ENCODE assay signal across 8 cellular contexts in genomic region chr14:73713804-73714655, GRCh38. TPM values are rescaled to one million over a fixed set of nuclear protein-coding genes. Genes with fewer than 3 reads are reported as not detected.
DNase-seq lines count a peak whose midpoint lies in the region; ATAC-seq and TF ChIP-seq lines count a peak whose summit lies in the region.

A gene with protein sequence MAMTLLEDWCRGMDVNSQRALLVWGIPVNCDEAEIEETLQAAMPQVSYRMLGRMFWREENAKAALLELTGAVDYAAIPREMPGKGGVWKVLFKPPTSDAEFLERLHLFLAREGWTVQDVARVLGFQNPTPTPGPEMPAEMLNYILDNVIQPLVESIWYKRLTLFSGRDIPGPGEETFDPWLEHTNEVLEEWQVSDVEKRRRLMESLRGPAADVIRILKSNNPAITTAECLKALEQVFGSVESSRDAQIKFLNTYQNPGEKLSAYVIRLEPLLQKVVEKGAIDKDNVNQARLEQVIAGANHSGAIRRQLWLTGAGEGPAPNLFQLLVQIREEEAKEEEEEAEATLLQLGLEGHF (minus strand): TSS chr14:73714384. CDS start chr14:73713639, 745 bp downstream.

- H3K4me3 ChIP-seq in urinary bladder (ENCODE audit: low read depth, low read length): peak within 1 kb of the TSS; percentile 79

- H3K27ac ChIP-seq in angular gyrus (ENCODE audit: low read depth, low read length): peak within 1 kb of the TSS; percentile 91
- H3K27ac ChIP-seq in urinary bladder (ENCODE audit: low read depth): peak within 1 kb of the TSS; percentile 89

- peaks cover 7% of the 10 kb centered on the region for H3K36me3 ChIP-seq in urinary bladder (ENCODE audit: insufficient read depth)

- no peak for TF ChIP-seq CTCF in GM13977 (IDR thresholded peaks at IDR 0.05; ENCODE audit: extremely low read depth, insufficient read depth, missing control alignments)

- DNase-seq in GM13977 (ENCODE audit: low spot score): peak; percentile 98
- peak; percentile 84 for DNase-seq in NCI-H1694 treated with DMSO at 0.1 percent for 48 hours (lab: John Stamatoyannopoulos, UW)
- DNase-seq in left ventricle myocardium superior: peak; percentile 93
- DNase-seq in pulmonary artery endothelial cell (ENCODE audit: low read depth, low spot score): no peak

- ATAC-seq in HG02884 (IDR thresholded peaks at IDR 0.05; ENCODE audit: unreplicated experiment) (peak; percentile 65), left ventricle myocardium superior (peak; percentile 89)

- in situ Hi-C loops in GM13977 (cut with MboI; ENCODE audit: low pct_unique_long_range_greater_than_20kb, low sequenced_read_pairs, unreplicated experiment): no loop called here

- intact Hi-C loops in T-helper 2 cell treated with Interferon-gamma antibody and Interleukin-4, amounts not matched to agents 100 ng/mL and 5 ng/mL, for 36 hours (cut with micrococcal nuclease): loop anchor here (1.0 to 5.0 kb wide), 3 partner anchors 46 to 238 kb away; partner anchors contain the start of genes COQ6 and FAM161B
- intact Hi-C loops in left ventricle myocardium superior (cut with micrococcal nuclease): no loop called here

- H3K4me1 ChIP-seq in urinary bladder (ENCODE audit: insufficient read depth): no peaks in the 10 kb centered on the region

- WGBS in urinary bladder: under 1% methylated on average over 113 of the region's 113 CpGs

RNA-seq across cellular contexts. Expression of the gene that starts here (rescaled TPM):
- 20.6 and 23.0 TPM in 2 replicates for total RNA-seq in T-helper 2 cell treated with Interferon-gamma antibody and Interleukin-4, amounts not matched to agents 100 ng/mL and 5 ng/mL, for 36 hours
- total RNA-seq in left ventricle myocardium superior: 13.9 TPM
- total RNA-seq in pulmonary artery endothelial cell: 25.3 and 25.5 TPM in 2 replicates
- total RNA-seq in urinary bladder: 38.3 TPM
- 85.8 TPM for polyA plus RNA-seq in urinary bladder
